ENCODE assay signal across 18 cellular contexts in the genomic region with DNA sequence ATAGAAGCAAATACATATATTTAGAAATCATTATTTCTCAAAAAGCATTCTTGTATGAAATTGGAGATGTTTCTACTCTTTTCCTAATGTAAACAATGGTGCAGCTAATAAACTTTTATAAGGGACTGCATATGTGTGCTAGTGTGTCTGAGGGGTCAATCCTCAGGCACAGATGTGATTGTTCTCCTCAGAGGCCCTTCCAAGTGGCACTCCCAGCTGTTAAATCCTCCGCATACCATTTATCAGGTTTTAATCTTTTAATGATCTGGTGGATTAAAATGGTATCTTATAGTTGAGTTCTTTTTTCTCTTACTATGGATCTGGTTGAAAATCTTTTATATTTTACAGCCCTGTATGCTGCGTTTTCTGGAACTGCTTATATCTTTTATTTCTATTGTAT. TPM values are rescaled to one million over a fixed set of nuclear protein-coding genes. Genes with fewer than 3 reads are reported as not detected.
DNase-seq lines count a peak whose midpoint lies in the region; ATAC-seq and FAIRE-seq lines count a peak whose summit lies in the region.
"Had no signal": no experiment of that assay in that cellular context is flagged by ENCODE, and none has a peak within 500 bp of the region (broad histone marks: within the 10 kb centered on the region; RNA-seq: fewer than 3 reads in every experiment).

No MANE protein-coding gene starts in this region.

- DNase-seq in NCI-H2171 treated with DMSO at 0.1 percent for 48 hours (lab: John Stamatoyannopoulos, UW) (peak; percentile 60), NCI-H2171 (lab: John Stamatoyannopoulos, UW) (no peak), NCI-H82 (lab: John Stamatoyannopoulos, UW) (peak; percentile 85), left colon (no peak), HUDEP-2 (lab: John Stamatoyannopoulos, UW; ENCODE audit: unreplicated experiment in 76 of 76) (no peak), NOMO-1 treated with DMSO at 0.1 percent for 48 hours (lab: John Stamatoyannopoulos, UW; ENCODE audit: unreplicated experiment) (no peak)
- DNase-seq: CD4-positive, alpha-beta T cell; CD8-positive, alpha-beta memory T cell; DMS153; DND-41; H7; HCEC 1CT had no signal

- ATAC-seq in left colon, result no peak

- intact Hi-C loops in left colon (cut with DNase I, micrococcal nuclease), result no loop called here

- peak; percentile 13 for FAIRE-seq in islet of Langerhans (lab: Jason Lieb, UNC)
- FAIRE-seq: A204.1, G401.6, GM12892, H1 had no signal

RNA-seq across cellular contexts. Expression of a gene that starts 5.6 kb away (rescaled TPM):
- total RNA-seq in left colon, result 1 to 10 TPM; 1.6 to 3.0 TPM
- total RNA-seq: B cell; CD4-positive, alpha-beta T cell; CD8-positive, alpha-beta memory T cell; H1; H7 had no signal

RNA-seq across cellular contexts. Expression of a gene that starts 25.5 kb away (rescaled TPM):
- total RNA-seq in left colon, result 10 to 100 TPM in 1 of 2 donors, 1 to 10 TPM in 1; 3.9 to 17.6 TPM
- total RNA-seq: B cell; CD8-positive, alpha-beta memory T cell; H1; H7 had no signal

RNA-seq across cellular contexts. Expression of a gene that starts 52.4 kb away (rescaled TPM):
- 1 to 10 TPM in 1 of 2 donors, under 1 TPM in 1; 0.46 to 4.0 TPM for total RNA-seq in left colon
- total RNA-seq: B cell; CD4-positive, alpha-beta T cell; CD8-positive, alpha-beta memory T cell; H1; H7 had no signal

Comparison
In these comparisons a context has a peak if more than half of its experiments do, and no peak if none do; other contexts are left out.
1. DNase-seq: peak in NCI-H2171 treated with DMSO at 0.1 percent for 48 hours (single experiment) and NCI-H82 (single experiment); none in NCI-H2171 (single experiment), left colon (0 of 2), HUDEP-2 (0 of 76) and NOMO-1 treated with DMSO at 0.1 percent for 48 hours (single experiment).